10 cellular contexts compared by ENCODE assay signal in genomic region chr2:105926960-105927678, GRCh38.
DNase-seq lines count a peak whose midpoint lies in the region; ATAC-seq and TF ChIP-seq lines count a peak whose summit lies in the region.
"Had no signal": no experiment of that assay in that cellular context is flagged by ENCODE, and none has a peak within 500 bp of the region (broad histone marks: within the 10 kb centered on the region; RNA-seq: fewer than 3 reads in every experiment).

No MANE protein-coding gene starts in this region.

- peak; percentile 22 to 80 (median 57) for DNase-seq in CD8-positive, alpha-beta memory T cell
- DNase-seq in T-helper 9 cell (peak; percentile 32), prostate gland (ENCODE audit: low spot score) (no peak)
- peak; percentile 52 for DNase-seq in activated naive CD4-positive, alpha-beta T cell treated with Interleukin-2 at 50 U/mL for 16 hours
- DNase-seq in stimulated activated CD4-positive, alpha-beta T cell treated with anti-CD3 and anti-CD28 coated beads, Interleukin-15, amount 100 ng/mL, for 1 hour (ENCODE audit: low read depth in 1 of 2, low spot score in 1 of 2), result peak; percentile 9 to 20
- DNase-seq: NCI-H446 had no signal

- H3K27me3 ChIP-seq in CD8-positive, alpha-beta memory T cell (ENCODE audit: insufficient read depth, low read length, poor library complexity, severe bottlenecking), result no peaks in the 10 kb centered on the region
- H3K27me3 ChIP-seq in prostate gland (replicated peaks; ENCODE audit: insufficient read depth), result no peaks in the 10 kb centered on the region
- H3K27me3 ChIP-seq: heart left ventricle had no signal

- no peak for TF ChIP-seq POLR2A in prostate gland (IDR thresholded peaks at IDR 0.05)

- no peaks in the 10 kb centered on the region for H3K36me3 Mint-ChIP-seq in CD8-positive, alpha-beta memory T cell

- TF ChIP-seq CTCF in prostate gland (IDR thresholded peaks at IDR 0.05), result no peak

- H3K27me3 Mint-ChIP-seq in CD8-positive, alpha-beta memory T cell, result no peaks in the 10 kb centered on the region

- H3K4me1 Mint-ChIP-seq in CD8-positive, alpha-beta memory T cell, result peaks cover 54 to 73% (median 73%) of the 10 kb centered on the region in 3 donors

- intact Hi-C loops in prostate gland (cut with DNase I), result no loop called here

- peaks cover 0 to 1% (median 0%) of the 10 kb centered on the region in 5 donors for H3K9me3 Mint-ChIP-seq in CD8-positive, alpha-beta memory T cell

- H3K27ac Mint-ChIP-seq in CD8-positive, alpha-beta memory T cell, result peak overlapping the region; percentile 66 to 92 (median 83)

- POLR2A ChIA-PET in CD8-positive, alpha-beta memory T cell (lab: Charles Lee), result interaction anchor here (1.3 kb wide), 1 partner anchor 20 kb away, joined by 5 read pairs; no protein-coding TSS in a partner anchor

- 93% methylated on average over 3 of the region's 3 CpGs for WGBS in prostate gland

- no peak overlapping the region for H3K27ac ChIP-seq in CD8-positive, alpha-beta memory T cell (ENCODE audit: low read depth, low read length)
- no peak overlapping the region for H3K27ac ChIP-seq in prostate gland

- no peak for ATAC-seq in HG02981 (IDR thresholded peaks at IDR 0.05; ENCODE audit: unreplicated experiment)
- ATAC-seq in GM19035 (IDR thresholded peaks at IDR 0.05; ENCODE audit: unreplicated experiment), result no peak
- ATAC-seq in HG03565 (IDR thresholded peaks at IDR 0.05; ENCODE audit: unreplicated experiment), result no peak

- peak overlapping the region; percentile 30 for H3K4me3 ChIP-seq in CD8-positive, alpha-beta memory T cell (ENCODE audit: low read length)
- H3K4me3 ChIP-seq in prostate gland, result no peak overlapping the region
- H3K4me3 ChIP-seq: heart left ventricle had no signal

- CTCF ChIA-PET in CD8-positive, alpha-beta memory T cell (lab: Charles Lee), result interaction anchor here (0.9 to 2.3 kb wide), 6 partner anchors 10 to 351 kb away, joined by 3 to 10 read pairs (median 3); no protein-coding TSS in a partner anchor

- H3K36me3 ChIP-seq in CD8-positive, alpha-beta memory T cell (ENCODE audit: insufficient read depth, low read length), result no peaks in the 10 kb centered on the region
- no peaks in the 10 kb centered on the region for H3K36me3 ChIP-seq in prostate gland
- H3K36me3 ChIP-seq: heart left ventricle had no signal

- H3K9me3 ChIP-seq in CD8-positive, alpha-beta memory T cell (ENCODE audit: low read length), result no peaks in the 10 kb centered on the region
- H3K9me3 ChIP-seq in prostate gland, result no peaks in the 10 kb centered on the region

- peaks cover 56% of the 10 kb centered on the region for H3K4me1 ChIP-seq in CD8-positive, alpha-beta memory T cell (ENCODE audit: insufficient read depth, low read length)
- no peaks in the 10 kb centered on the region for H3K4me1 ChIP-seq in prostate gland (replicated peaks)

- peak overlapping the region; percentile 10 to 82 (median 58) for H3K4me3 Mint-ChIP-seq in CD8-positive, alpha-beta memory T cell
